19 cellular contexts compared by ENCODE assay signal in genomic region chr21:35394634-35395369, GRCh38.
DNase-seq lines count a peak whose midpoint lies in the region; ATAC-seq and TF ChIP-seq lines count a peak whose summit lies in the region.
"Had no signal": no experiment of that assay in that cellular context is flagged by ENCODE, and none has a peak within 500 bp of the region (broad histone marks: within the 10 kb centered on the region; RNA-seq: fewer than 3 reads in every experiment).

No MANE protein-coding gene starts in this region.

- H3K27me3 Mint-ChIP-seq in activated CD8-positive, alpha-beta T cell treated with anti-CD3 and anti-CD28 coated beads for 36 hours = peaks cover 1% of the 10 kb centered on the region
- H3K27me3 Mint-ChIP-seq in activated CD8-positive, alpha-beta T cell treated with anti-CD3 and anti-CD28 coated beads, Interleukin-2, amount 10 ng/mL, durations not matched to agents 7 days and 5 days (ENCODE audit: low read depth) = peaks cover 2% of the 10 kb centered on the region
- H3K27me3 Mint-ChIP-seq in activated T-helper 2 cell treated with anti-CD3 and anti-CD28 coated beads, Interferon-gamma antibody, Interleukin-2, Interleukin-4, amounts not matched to agents 10 μg/mL and 5 μg/mL and 100 μg/mL, durations not matched to agents 14 hours and 24 hours and 36 hours (ENCODE audit: low read depth) = no peaks in the 10 kb centered on the region

- H3K4me1 Mint-ChIP-seq in activated CD8-positive, alpha-beta T cell treated with anti-CD3 and anti-CD28 coated beads for 36 hours (ENCODE audit: low read depth) = peaks cover 14% of the 10 kb centered on the region
- H3K4me1 Mint-ChIP-seq in activated CD8-positive, alpha-beta T cell treated with anti-CD3 and anti-CD28 coated beads, Interleukin-2, amount 10 ng/mL, durations not matched to agents 7 days and 5 days (ENCODE audit: low read depth) = peaks cover 3% of the 10 kb centered on the region
- H3K4me1 Mint-ChIP-seq in activated T-helper 2 cell treated with anti-CD3 and anti-CD28 coated beads, Interferon-gamma antibody, Interleukin-2, Interleukin-4, amounts not matched to agents 10 μg/mL and 5 μg/mL and 100 μg/mL, durations not matched to agents 14 hours and 24 hours and 36 hours (ENCODE audit: low read depth) = peaks cover 31% of the 10 kb centered on the region

- DNase-seq in activated CD8-positive, alpha-beta T cell treated with anti-CD3 and anti-CD28 coated beads for 36 hours = no peak
- DNase-seq in activated CD8-positive, alpha-beta T cell treated with anti-CD3 and anti-CD28 coated beads, Interleukin-2, amount 10 ng/mL, durations not matched to agents 7 days and 5 days = no peak
- DNase-seq in NOMO-1 (lab: John Stamatoyannopoulos, UW; ENCODE audit: unreplicated experiment in 2 of 2) (peak; percentile 27 to 70), renal cortical epithelial cell (ENCODE audit: low read depth) (peak; percentile 61), MM.1S (no peak)
- no peak for DNase-seq in activated T-helper 2 cell treated with anti-CD3 and anti-CD28 coated beads, Interferon-gamma antibody, Interleukin-2, Interleukin-4, amounts not matched to agents 10 μg/mL and 5 μg/mL and 100 μg/mL, durations not matched to agents 14 hours and 24 hours and 36 hours (ENCODE audit: low spot score)
- no peak for DNase-seq in effector CD4-positive, alpha-beta T cell
- DNase-seq: brain microvascular endothelial cell, DMS53, dorsolateral prefrontal cortex, heart left ventricle, mesendoderm, NCI-H1417 treated with DMSO at 0.1 percent for 48 hours, NCI-H2227 treated with DMSO at 0.1 percent for 48 hours had no signal

- no peaks in the 10 kb centered on the region for H3K9me3 ChIP-seq in MM.1S (replicated peaks; ENCODE audit: insufficient read depth, low read length)
- H3K9me3 ChIP-seq: esophagus muscularis mucosa, heart left ventricle, right atrium auricular region, vagina had no signal

- intact Hi-C loops in activated CD8-positive, alpha-beta T cell treated with anti-CD3 and anti-CD28 coated beads for 36 hours (cut with micrococcal nuclease) = no loop called here
- intact Hi-C loops in activated T-helper 2 cell treated with anti-CD3 and anti-CD28 coated beads, Interferon-gamma antibody, Interleukin-2, Interleukin-4, amounts not matched to agents 10 μg/mL and 5 μg/mL and 100 μg/mL, durations not matched to agents 14 hours and 24 hours and 36 hours (cut with micrococcal nuclease) = loop anchor here (1.0 to 2.0 kb wide), 2 partner anchors 52 to 173 kb away; no protein-coding TSS in a partner anchor

- H2AFZ ChIP-seq in MM.1S (ENCODE audit: low read length) = no peak overlapping the region

- H3K36me3 Mint-ChIP-seq in activated CD8-positive, alpha-beta T cell treated with anti-CD3 and anti-CD28 coated beads for 36 hours (ENCODE audit: low read depth) = no peaks in the 10 kb centered on the region
- H3K36me3 Mint-ChIP-seq in activated CD8-positive, alpha-beta T cell treated with anti-CD3 and anti-CD28 coated beads, Interleukin-2, amount 10 ng/mL, durations not matched to agents 7 days and 5 days (ENCODE audit: low read depth) = no peaks in the 10 kb centered on the region
- no peaks in the 10 kb centered on the region for H3K36me3 Mint-ChIP-seq in activated T-helper 2 cell treated with anti-CD3 and anti-CD28 coated beads, Interferon-gamma antibody, Interleukin-2, Interleukin-4, amounts not matched to agents 10 μg/mL and 5 μg/mL and 100 μg/mL, durations not matched to agents 14 hours and 24 hours and 36 hours (ENCODE audit: low read depth)
- H3K36me3 Mint-ChIP-seq: CD14-positive monocyte had no signal

- no peak overlapping the region for H3K4me3 ChIP-seq in MM.1S (ENCODE audit: low read length)
- H3K4me3 ChIP-seq: dorsolateral prefrontal cortex, esophagus muscularis mucosa, heart left ventricle, right atrium auricular region, vagina had no signal

- no peak for TF ChIP-seq CTCF in activated CD8-positive, alpha-beta T cell treated with anti-CD3 and anti-CD28 coated beads for 36 hours (IDR thresholded peaks at IDR 0.05)
- TF ChIP-seq CTCF in MM.1S (IDR thresholded peaks at IDR 0.05; ENCODE audit: low read length) = no peak

- ATAC-seq in activated CD8-positive, alpha-beta T cell treated with anti-CD3 and anti-CD28 coated beads for 36 hours = peak; percentile 58
- ATAC-seq in activated CD8-positive, alpha-beta T cell treated with anti-CD3 and anti-CD28 coated beads, Interleukin-2, amount 10 ng/mL, durations not matched to agents 7 days and 5 days = no peak
- no peak for ATAC-seq in HG02870 (IDR thresholded peaks at IDR 0.05; ENCODE audit: unreplicated experiment)
- ATAC-seq: heart left ventricle had no signal

- CTCF ChIA-PET in activated CD8-positive, alpha-beta T cell treated with anti-CD3 and anti-CD28 coated beads for 36 hours (lab: Charles Lee) = no interaction called here
- CTCF ChIA-PET in activated CD8-positive, alpha-beta T cell treated with anti-CD3 and anti-CD28 coated beads, Interleukin-2, amount 10 ng/mL, durations not matched to agents 7 days and 5 days (lab: Charles Lee) = interaction anchor here (0.7 to 1.2 kb wide), 2 partner anchors 445 to 649 kb away, joined by 3 to 5 read pairs; no protein-coding TSS in a partner anchor

- no peaks in the 10 kb centered on the region for H3K36me3 ChIP-seq in MM.1S (replicated peaks; ENCODE audit: insufficient read depth, low read length)
- H3K36me3 ChIP-seq: brain microvascular endothelial cell, esophagus muscularis mucosa, heart left ventricle, right atrium auricular region, vagina had no signal

- H4K20me1 ChIP-seq in MM.1S (ENCODE audit: insufficient read depth, low read length) = no peaks in the 10 kb centered on the region

- H3K9ac ChIP-seq in MM.1S (ENCODE audit: low read length) = no peak overlapping the region

- no peaks in the 10 kb centered on the region for H3K9me3 Mint-ChIP-seq in activated CD8-positive, alpha-beta T cell treated with anti-CD3 and anti-CD28 coated beads for 36 hours
- no peaks in the 10 kb centered on the region for H3K9me3 Mint-ChIP-seq in activated CD8-positive, alpha-beta T cell treated with anti-CD3 and anti-CD28 coated beads, Interleukin-2, amount 10 ng/mL, durations not matched to agents 7 days and 5 days (ENCODE audit: insufficient read depth)
- H3K9me3 Mint-ChIP-seq in activated T-helper 2 cell treated with anti-CD3 and anti-CD28 coated beads, Interferon-gamma antibody, Interleukin-2, Interleukin-4, amounts not matched to agents 10 μg/mL and 5 μg/mL and 100 μg/mL, durations not matched to agents 14 hours and 24 hours and 36 hours = peaks cover 4% of the 10 kb centered on the region

- H3K27ac ChIP-seq in MM.1S (ENCODE audit: low read length) = no peak overlapping the region
- H3K27ac ChIP-seq: brain microvascular endothelial cell, dorsolateral prefrontal cortex, esophagus muscularis mucosa, heart left ventricle, right atrium auricular region, vagina had no signal

- H3K79me2 ChIP-seq in MM.1S (ENCODE audit: low read length) = no peaks in the 10 kb centered on the region

- H3K4me1 ChIP-seq in MM.1S (ENCODE audit: low read length) = 0 out of 2 replicates have a peak, but pooled peaks cover 1% of the 10 kb centered on the region
- H3K4me1 ChIP-seq: esophagus muscularis mucosa, right atrium auricular region, vagina had no signal

- POLR2A ChIA-PET in activated CD8-positive, alpha-beta T cell treated with anti-CD3 and anti-CD28 coated beads for 36 hours (lab: Charles Lee) = interaction anchor here (0.6 kb wide), 1 partner anchor 18 kb away, joined by 3 read pairs; no protein-coding TSS in a partner anchor
- POLR2A ChIA-PET in activated CD8-positive, alpha-beta T cell treated with anti-CD3 and anti-CD28 coated beads, Interleukin-2, amount 10 ng/mL, durations not matched to agents 7 days and 5 days (lab: Charles Lee) = no interaction called here

- 0 out of 2 replicates have a peak, but pooled peaks cover 11% of the 10 kb centered on the region for H3K27me3 ChIP-seq in MM.1S (replicated peaks; ENCODE audit: insufficient read depth, low read length)
- H3K27me3 ChIP-seq: brain microvascular endothelial cell, right atrium auricular region, vagina had no signal

- no peaks in the 10 kb centered on the region for H3F3A ChIP-seq in MM.1S (ENCODE audit: insufficient read depth, low read length)

- H3K4me3 Mint-ChIP-seq in activated CD8-positive, alpha-beta T cell treated with anti-CD3 and anti-CD28 coated beads for 36 hours = no peak overlapping the region
- H3K4me3 Mint-ChIP-seq in activated CD8-positive, alpha-beta T cell treated with anti-CD3 and anti-CD28 coated beads, Interleukin-2, amount 10 ng/mL, durations not matched to agents 7 days and 5 days = no peak overlapping the region
- H3K4me3 Mint-ChIP-seq in activated T-helper 2 cell treated with anti-CD3 and anti-CD28 coated beads, Interferon-gamma antibody, Interleukin-2, Interleukin-4, amounts not matched to agents 10 μg/mL and 5 μg/mL and 100 μg/mL, durations not matched to agents 14 hours and 24 hours and 36 hours (ENCODE audit: low read depth) = no peak overlapping the region
- H3K4me3 Mint-ChIP-seq: CD14-positive monocyte had no signal

- H3K4me2 ChIP-seq in MM.1S (ENCODE audit: low read depth, low read length) = no peak overlapping the region

- no peak overlapping the region for H3K27ac Mint-ChIP-seq in activated CD8-positive, alpha-beta T cell treated with anti-CD3 and anti-CD28 coated beads for 36 hours
- H3K27ac Mint-ChIP-seq in activated CD8-positive, alpha-beta T cell treated with anti-CD3 and anti-CD28 coated beads, Interleukin-2, amount 10 ng/mL, durations not matched to agents 7 days and 5 days = no peak overlapping the region
- H3K27ac Mint-ChIP-seq in activated T-helper 2 cell treated with anti-CD3 and anti-CD28 coated beads, Interferon-gamma antibody, Interleukin-2, Interleukin-4, amounts not matched to agents 10 μg/mL and 5 μg/mL and 100 μg/mL, durations not matched to agents 14 hours and 24 hours and 36 hours = peak overlapping the region; percentile 28
- H3K27ac Mint-ChIP-seq: CD14-positive monocyte had no signal

- H3K9me2 ChIP-seq in MM.1S (replicated peaks; ENCODE audit: insufficient read depth, low read length) = no peaks in the 10 kb centered on the region

Comparison
In these comparisons a context has a peak if more than half of its experiments do, and no peak if none do; other contexts are left out.
1. DNase-seq: peak in NOMO-1 (2 of 2) and renal cortical epithelial cell (single experiment); none in activated CD8-positive, alpha-beta T cell treated with anti-CD3 and anti-CD28 coated beads for 36 hours (single experiment), activated CD8-positive, alpha-beta T cell treated with anti-CD3 and anti-CD28 coated beads, Interleukin-2, amount 10 ng/mL, durations not matched to agents 7 days and 5 days (single experiment), activated T-helper 2 cell treated with anti-CD3 and anti-CD28 coated beads, Interferon-gamma antibody, Interleukin-2, Interleukin-4, amounts not matched to agents 10 μg/mL and 5 μg/mL and 100 μg/mL, durations not matched to agents 14 hours and 24 hours and 36 hours (single experiment), MM.1S (single experiment) and effector CD4-positive, alpha-beta T cell (single experiment).